In the genomic region with DNA sequence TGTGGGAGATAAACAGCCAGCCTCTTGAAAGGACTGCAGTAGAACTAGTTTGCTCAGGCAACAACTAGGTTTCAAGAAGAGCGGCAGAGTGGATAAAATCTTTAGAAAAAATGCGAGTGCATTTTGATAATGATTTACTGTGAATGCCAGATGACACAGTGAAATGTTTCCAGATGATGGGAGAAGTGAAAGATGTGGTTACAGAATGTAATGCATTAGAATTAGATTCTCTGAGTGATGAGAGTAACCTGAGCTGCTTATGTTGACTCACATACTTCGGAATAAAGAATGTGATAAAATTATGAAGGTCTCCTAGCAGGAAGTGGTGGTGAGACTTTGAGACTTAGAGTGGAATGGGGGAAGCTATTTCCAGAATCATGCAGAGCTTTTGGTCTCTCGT, we compare ENCODE assay signal across 10 cellular contexts.
DNase-seq lines count a peak whose midpoint lies in the region; ATAC-seq and TF ChIP-seq lines count a peak whose summit lies in the region.
"Had no signal": no experiment of that assay in that cellular context is flagged by ENCODE, and none has a peak within 500 bp of the region (broad histone marks: within the 10 kb centered on the region; RNA-seq: fewer than 3 reads in every experiment).

No MANE protein-coding gene starts in this region.

- H3K4me3 ChIP-seq in astrocyte of the spinal cord (ENCODE audit: low read depth, low read length) (no peak overlapping the region), osteoblast (ENCODE audit: insufficient read depth, low read length) (no peak overlapping the region), vagina (no peak overlapping the region)

- H3K79me2 ChIP-seq in osteoblast (ENCODE audit: insufficient read depth, low read length): no peaks in the 10 kb centered on the region

- H3K36me3 ChIP-seq in osteoblast (ENCODE audit: insufficient read depth, low read length) (no peaks in the 10 kb centered on the region), vagina (no peaks in the 10 kb centered on the region)

- no peak overlapping the region for H2AFZ ChIP-seq in osteoblast (ENCODE audit: low read length)

- H3K27ac ChIP-seq in osteoblast (ENCODE audit: low read depth, low read length) (no peak overlapping the region), vagina (no peak overlapping the region)

- H3K4me2 ChIP-seq in osteoblast (ENCODE audit: insufficient read depth, low read length): peak overlapping the region; percentile 34

- TF ChIP-seq POLR2A in vagina (IDR thresholded peaks at IDR 0.05): no peak

- H3K9me3 ChIP-seq in osteoblast (ENCODE audit: low read depth, low read length) (no peaks in the 10 kb centered on the region), vagina (no peaks in the 10 kb centered on the region)

- intact Hi-C loops in head of caudate nucleus (cut with DNase I): no loop called here
- intact Hi-C loops in vagina (cut with DNase I): no loop called here

- ATAC-seq in GM18511 (IDR thresholded peaks at IDR 0.05; ENCODE audit: unreplicated experiment): peak; percentile 56
- ATAC-seq in stimulated activated naive CD8-positive, alpha-beta T cell treated with anti-CD3 and anti-CD28 coated beads, Interleukin-15, Interleukin-2, amounts not matched to agents 100 U/mL and 50 U/mL, for 24 hours: no peak

- no peaks in the 10 kb centered on the region for H4K20me1 ChIP-seq in osteoblast (ENCODE audit: insufficient read depth, low read length)

- no peak for TF ChIP-seq CTCF in astrocyte of the spinal cord (IDR thresholded peaks at IDR 0.05; ENCODE audit: low read depth, low read length)
- TF ChIP-seq CTCF in osteoblast (IDR thresholded peaks at IDR 0.05; ENCODE audit: extremely low read depth, low read depth, low read length): no peak
- no peak for TF ChIP-seq CTCF in vagina (IDR thresholded peaks at IDR 0.05)

- peak; percentile 39 for DNase-seq in HS-27A (ENCODE audit: low read depth)
- peak; percentile 61 for DNase-seq in astrocyte of the spinal cord (ENCODE audit: low read depth, low spot score)
- DNase-seq in osteoblast (ENCODE audit: insufficient read length, low spot score, missing footprints): no peak
- DNase-seq in head of caudate nucleus: no peak
- no peak for DNase-seq in vagina (ENCODE audit: extremely low spot score in 2 of 2)
- DNase-seq in stimulated activated naive CD8-positive, alpha-beta T cell treated with anti-CD3 and anti-CD28 coated beads, Interleukin-15, Interleukin-2, amounts not matched to agents 100 U/mL and 50 U/mL, for 24 hours: no peak
- DNase-seq in COR-L47 (lab: John Stamatoyannopoulos, UW): no peak
- DNase-seq: DMS79 treated with DMSO at 0.1 percent for 48 hours; effector CD8-positive, alpha-beta T cell had no signal

- in situ Hi-C loops in astrocyte of the spinal cord (cut with HindIII; ENCODE audit: low sequenced_read_pairs): no loop called here

- H3K27me3 ChIP-seq in osteoblast (ENCODE audit: insufficient read depth, low read length) (no peaks in the 10 kb centered on the region), vagina (no peaks in the 10 kb centered on the region)

- H3K4me1 ChIP-seq in osteoblast (ENCODE audit: insufficient read depth, low read length): peaks cover 6% of the 10 kb centered on the region
- H3K4me1 ChIP-seq in vagina: no peaks in the 10 kb centered on the region

Comparison
In these comparisons a context has a peak if more than half of its experiments do, and no peak if none do; other contexts are left out.
1. DNase-seq: peak in HS-27A (single experiment) and astrocyte of the spinal cord (single experiment); none in osteoblast (single experiment), head of caudate nucleus (0 of 42), vagina (0 of 2), stimulated activated naive CD8-positive, alpha-beta T cell treated with anti-CD3 and anti-CD28 coated beads, Interleukin-15, Interleukin-2, amounts not matched to agents 100 U/mL and 50 U/mL, for 24 hours (single experiment) and COR-L47 (single experiment).